ENCODE assay signal across 21 cellular contexts in genomic region chr11:20887137-20887536, GRCh38.
"Had no signal": no experiment of that assay in that cellular context is flagged by ENCODE, and none has a peak within 500 bp of the region (broad histone marks: within the 10 kb centered on the region; RNA-seq: fewer than 3 reads in every experiment).

No MANE protein-coding gene starts in this region.

- H3K9me3 ChIP-seq: MG63, SJSA1 had no signal

- H3K36me3 ChIP-seq: MG63, SJSA1 had no signal

- H3K27ac ChIP-seq: SJSA1, SK-N-MC had no signal

- FAIRE-seq: RCC 7860 had no signal

- H3K4me1 ChIP-seq: SJSA1 had no signal

- H3K27me3 ChIP-seq: MG63, SJSA1 had no signal

- DNase-seq: Karpas-422, KBM-7, MG63, NCI-H1092, NCI-H1105 treated with DMSO at 0.1 percent for 48 hours, NCI-H1417 treated with DMSO at 0.1 percent for 48 hours, NCI-H146, NCI-H1694 treated with DMSO at 0.1 percent for 48 hours, NCI-H1930, NCI-H2171 treated with DMSO at 0.1 percent for 48 hours, NCI-H345, NCI-H446 treated with DMSO at 0.1 percent for 48 hours, NCI-H510A treated with DMSO at 0.1 percent for 48 hours, NCI-H69, Right ventricle myocardium superior, RPMI8226, SIG-M5, T-helper 2 cell had no signal

- H3K4me3 ChIP-seq: MG63, SJSA1, SK-N-MC had no signal
